In genomic region chr20:63149531-63150207, GRCh38 we compare ENCODE assay signal across 21 cellular contexts.
DNase-seq lines count a peak whose midpoint lies in the region; ATAC-seq, FAIRE-seq and TF ChIP-seq lines count a peak whose summit lies in the region.
"Had no signal": no experiment of that assay in that cellular context is flagged by ENCODE, and none has a peak within 500 bp of the region (broad histone marks: within the 10 kb centered on the region; RNA-seq: fewer than 3 reads in every experiment).

No MANE protein-coding gene starts in this region.

- CTCF ChIA-PET in HepG2 (lab: Yijun Ruan, JAX; ENCODE audit: low intra/inter-chr PET ratio, low total read pairs) = no interaction called here

- peaks cover 3% of the 10 kb centered on the region for H3K36me3 Mint-ChIP-seq in brain

- no peak overlapping the region for H3K9ac ChIP-seq in HepG2 (ENCODE audit: insufficient read depth, low read depth, low read length)
- H3K9ac ChIP-seq: GM23248 had no signal

- no peak overlapping the region for H3K27ac ChIP-seq in HepG2 (ENCODE audit: extremely low read length, insufficient read depth, low read length)
- no peak overlapping the region for H3K27ac ChIP-seq in ovary
- H3K27ac ChIP-seq: GM23248, PC-9 had no signal

- H3K4me1 Mint-ChIP-seq in brain = peaks cover 36% of the 10 kb centered on the region

- WGBS in HepG2 (ENCODE audit: low lambda C conversion rate) = 8% methylated on average over 14 of the region's 14 CpGs
- 58 to 68% (median 67%) methylated on average over 14 of the region's 14 CpGs for WGBS in ovary, 3 donors

- peak overlapping the region in 4 of 5 experiments; percentile 63 to 93 (median 70) for H3K27ac Mint-ChIP-seq in brain

- ATAC-seq in HepG2 = no peak; the same call in 2 of the 3 replicates
- ATAC-seq in HG03025 (IDR thresholded peaks at IDR 0.05; ENCODE audit: low FRiP score, unreplicated experiment) = no peak
- ATAC-seq in HG03342 (IDR thresholded peaks at IDR 0.05; ENCODE audit: unreplicated experiment) = no peak
- ATAC-seq: GM12878, HCT116 had no signal

- peaks cover 16 to 24% (median 18%) of the 10 kb centered on the region in 5 experiments for H3K9me3 Mint-ChIP-seq in brain

- no peak overlapping the region for H3K4me2 ChIP-seq in HepG2 (ENCODE audit: low read depth, low read length)
- H3K4me2 ChIP-seq: PC-9 had no signal

- no peak overlapping the region for H2AFZ ChIP-seq in HepG2 (ENCODE audit: low read length)
- H2AFZ ChIP-seq: GM23248, PC-9 had no signal

- TF ChIP-seq RAD21 in HepG2 (CRISPR knock-in tag; IDR thresholded peaks at IDR 0.05) = no peak

- POLR2A ChIA-PET in HepG2 (lab: Yijun Ruan, JAX) = no interaction called here

- FAIRE-seq in HepG2 (lab: Jason Lieb, UNC) = no peak
- FAIRE-seq: G401.6, GM12878, GM18507 had no signal

- no peak overlapping the region for H3K4me3 Mint-ChIP-seq in brain

- in situ Hi-C loops in HepG2 (cut with HindIII; ENCODE audit: extremely low pct_ligation_motif_present, low pct_unique_long_range_greater_than_20kb) = no loop called here

- TF ChIP-seq POLR2A in NB4 (IDR thresholded peaks at IDR 0.05; ENCODE audit: extremely low read depth, insufficient read length) (no peak), HepG2 (IDR thresholded peaks at IDR 0.05; ENCODE audit: insufficient read depth in 1 of 2, low read depth in 2 of 2, low read length in 2 of 2) (no peak), ovary (IDR thresholded peaks at IDR 0.05) (no peak)

- H3K4me3 ChIP-seq in NB4 (ENCODE audit: low read depth, low read length) (no peak overlapping the region), HepG2 (replicated peaks in 1 of 3; ENCODE audit: insufficient read depth in 1 of 3, low read depth in 2 of 3, low read length in 3 of 3) (no peak overlapping the region), ovary (no peak overlapping the region)
- H3K4me3 ChIP-seq: GM12878, GM23248, PC-9 had no signal

- DNase-seq in NB4 (ENCODE audit: low read depth) (peak; percentile 63), HepG2 (ENCODE audit: low spot score) (no peak), posterior vena cava (ENCODE audit: low spot score) (peak; percentile 64), HuH-7 (ENCODE audit: low spot score) (no peak), ovary (no peak)
- DNase-seq: DND-41, GM23248, KBM-7, NCI-H1436, NCI-H2029, NCI-H2171 treated with DMSO at 0.1 percent for 48 hours, NCI-H446 treated with DMSO at 0.1 percent for 48 hours, NCI-H82, PC-9 had no signal

- H3K36me3 ChIP-seq in HepG2 (replicated peaks in 1 of 2; ENCODE audit: control insufficient read depth in 1 of 2, insufficient read depth in 2 of 2, low read length in 2 of 2) (no peaks in the 10 kb centered on the region), ovary (no peaks in the 10 kb centered on the region)

- TF ChIP-seq EP300 in HepG2 (IDR thresholded peaks at IDR 0.05; ENCODE audit: low read depth in 2 of 2, low read length in 2 of 2) = no peak
- no peak for TF ChIP-seq EP300 in HepG2 (CRISPR knock-in tag; IDR thresholded peaks at IDR 0.05; ENCODE audit: borderline replicate concordance)
- no peak for TF ChIP-seq EP300 in ovary (IDR thresholded peaks at IDR 0.05)

- H3K9me3 ChIP-seq in HepG2 (ENCODE audit: low read length) (peaks cover 20% of the 10 kb centered on the region), ovary (no peaks in the 10 kb centered on the region)

- intact Hi-C loops in HepG2 (cut with micrococcal nuclease; ENCODE audit: unreplicated experiment) (no loop called here), posterior vena cava (cut with DNase I) (no loop called here), ovary (cut with DNase I) (no loop called here)

- H3K4me1 ChIP-seq in HepG2 (ENCODE audit: insufficient read depth, low read length) (no peaks in the 10 kb centered on the region), ovary (ENCODE audit: insufficient read depth) (no peaks in the 10 kb centered on the region)

- no peaks in the 10 kb centered on the region; the same call in 1 of the 2 replicates for H4K20me1 ChIP-seq in HepG2 (ENCODE audit: insufficient read depth, low read length)

- H3K27me3 Mint-ChIP-seq in brain = peaks cover 7% of the 10 kb centered on the region

- H3K79me2 ChIP-seq in HepG2 (ENCODE audit: insufficient read depth, low read length) = no peaks in the 10 kb centered on the region

- TF ChIP-seq CTCF in NB4 (IDR thresholded peaks at IDR 0.05; ENCODE audit: low read depth, low read length) (no peak), brain (conservative IDR thresholded peaks at IDR 0.05) (no peak), HepG2 (CRISPR knock-in tag; IDR thresholded peaks at IDR 0.05) (no peak), ovary (IDR thresholded peaks at IDR 0.05) (no peak)

- BruUV-seq in HepG2 (replicated peaks; lab: Mats Ljungman, UMichigan) = no TSS peak

- peaks cover 17 to 68% of the 10 kb centered on the region in 2 experiments; a peak in 4 of 5 replicates for H3K27me3 ChIP-seq in HepG2 (ENCODE audit: control insufficient read depth in 1 of 2, insufficient read depth in 2 of 2, low read length in 2 of 2)
- no peaks in the 10 kb centered on the region for H3K27me3 ChIP-seq in ovary

TF ChIP-seq in HepG2, 621 proteins besides CTCF, POLR2A, EP300 and RAD21:
- TF ChIP-seq MAFK (conservative IDR thresholded peaks at IDR 0.05 in 1 of 2, IDR thresholded peaks at IDR 0.05 in 1 of 2; ENCODE audit: low read length in 2 of 2) (no peak), HES4 (CRISPR knock-in tag; IDR thresholded peaks at IDR 0.05; ENCODE audit: borderline replicate concordance) (0 out of 2 replicates have a peak, but pooled peaks have one; percentile 7)
TF ChIP-seq in HepG2: peak in this region for 1.

Comparison
In these comparisons a context has a peak if more than half of its experiments do, and no peak if none do; other contexts are left out.
1. DNase-seq: peak in NB4 (single experiment) and posterior vena cava (single experiment); none in HepG2 (single experiment), HuH-7 (single experiment) and ovary (0 of 5).